Comparison of ENCODE assay signal across 1 cellular context in genomic region chr13:110347535-110348308, GRCh38.
TF ChIP-seq lines count a peak whose summit lies in the region.

No MANE protein-coding gene starts in this region.

TF ChIP-seq in endothelial cell of umbilical vein, 7 proteins besides CTCF, POLR2A, EP300 and RAD21 (continued from another document):
- TF ChIP-seq POLR2AphosphoS5 (IDR thresholded peaks at IDR 0.05; ENCODE audit: insufficient read depth, low read depth, low read length): peak; percentile 10
- TF ChIP-seq JUN (IDR thresholded peaks at IDR 0.05; ENCODE audit: borderline replicate concordance, insufficient read depth, insufficient read length, low read depth): peak; percentile 5
TF ChIP-seq in endothelial cell of umbilical vein: peak in this region for 2.
